Comparison of ENCODE assay signal across 21 cellular contexts in the genomic region with DNA sequence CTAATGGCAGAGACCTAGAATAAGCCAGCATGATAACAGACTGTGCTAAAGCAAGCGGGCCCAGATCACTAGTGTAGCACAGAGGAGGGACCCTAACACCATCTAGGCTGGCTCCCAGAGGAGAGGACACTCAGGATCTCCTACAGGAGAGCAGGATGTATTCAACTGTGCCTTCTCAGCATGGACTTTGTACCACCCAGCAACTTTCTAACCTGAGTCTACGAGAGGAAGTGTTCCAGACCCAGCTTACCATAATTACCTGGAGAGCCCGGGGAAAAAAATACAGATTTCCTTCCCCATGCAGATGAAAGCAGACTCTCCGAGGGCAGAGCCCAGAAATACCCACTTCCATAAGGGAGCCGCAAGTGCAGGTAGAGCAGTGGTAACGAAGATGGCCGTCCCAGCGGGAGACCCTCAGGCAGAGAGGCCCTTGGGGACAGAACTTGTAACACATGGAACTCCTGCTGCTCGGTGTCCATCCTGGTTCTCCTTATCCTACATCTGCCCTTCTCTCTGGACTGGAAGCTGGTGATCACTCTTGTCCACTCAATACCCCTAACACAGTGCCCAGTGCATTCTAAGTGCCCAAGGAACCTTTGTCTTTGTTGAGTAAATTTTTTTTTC. TPM values are rescaled to one million over a fixed set of nuclear protein-coding genes. Genes with fewer than 3 reads are reported as not detected.
DNase-seq lines count a peak whose midpoint lies in the region; ATAC-seq and TF ChIP-seq lines count a peak whose summit lies in the region.
"Had no signal": no experiment of that assay in that cellular context is flagged by ENCODE, and none has a peak within 500 bp of the region (broad histone marks: within the 10 kb centered on the region; RNA-seq: fewer than 3 reads in every experiment).

No MANE protein-coding gene starts in this region.

- H3K4me2 ChIP-seq in mesenchymal stem cell (ENCODE audit: low read length, poor library complexity, severe bottlenecking) (no peak overlapping the region), trophoblast cell (ENCODE audit: low read length) (no peak overlapping the region)

- H3K23ac ChIP-seq in mesenchymal stem cell (ENCODE audit: low read length in 2 of 2) (no peak overlapping the region), trophoblast cell (ENCODE audit: low read length) (no peak overlapping the region)

- H3K9ac ChIP-seq in NT2/D1 (ENCODE audit: insufficient read length, low read depth) = peak overlapping the region; percentile 32
- no peak overlapping the region for H3K9ac ChIP-seq in mesenchymal stem cell (ENCODE audit: low read length)
- H3K9ac ChIP-seq in trophoblast cell (ENCODE audit: low read length) = no peak overlapping the region
- no peak overlapping the region for H3K9ac ChIP-seq in colonic mucosa (ENCODE audit: low read depth in 2 of 2, low read length in 2 of 2)

- H4K8ac ChIP-seq in mesenchymal stem cell (ENCODE audit: low read length) = no peak overlapping the region
- no peak overlapping the region for H4K8ac ChIP-seq in trophoblast cell (ENCODE audit: low read depth, low read length)

- H3K14ac ChIP-seq in mesenchymal stem cell (ENCODE audit: low read length in 2 of 2) (no peak overlapping the region), trophoblast cell (ENCODE audit: low read length) (peak overlapping the region; percentile 1)

- peaks cover 7% of the 10 kb centered on the region for H3K27me3 Mint-ChIP-seq in activated naive CD8-positive, alpha-beta T cell treated with anti-CD3 and anti-CD28 coated beads, Interleukin-2, amount 50 U/mL, for 24 hours

- H2BK5ac ChIP-seq in mesenchymal stem cell (ENCODE audit: low read depth, low read length, poor library complexity, severe bottlenecking) (no peak overlapping the region), trophoblast cell (ENCODE audit: low read depth, low read length, poor library complexity) (peak overlapping the region; percentile 45)

- no peak for TF ChIP-seq EP300 in esophagus muscularis mucosa (IDR thresholded peaks at IDR 0.05)

- H3K79me2 ChIP-seq in trophoblast cell (ENCODE audit: control insufficient read depth, insufficient read depth, low read length, poor library complexity) = no peaks in the 10 kb centered on the region

- intact Hi-C loops in esophagus muscularis mucosa (cut with DNase I) = loop anchor here (5.0 kb wide), 1 partner anchor 138 kb away; a partner anchor contains a TSS
- intact Hi-C loops in colonic mucosa (cut with DNase I) = no loop called here

- no peak overlapping the region for H3K27ac Mint-ChIP-seq in activated naive CD8-positive, alpha-beta T cell treated with anti-CD3 and anti-CD28 coated beads, Interleukin-2, amount 50 U/mL, for 24 hours
- H3K27ac Mint-ChIP-seq: CD4-positive, alpha-beta memory T cell had no signal

- H2AK5ac ChIP-seq in mesenchymal stem cell (ENCODE audit: low read length, severe bottlenecking) (no peak overlapping the region), trophoblast cell (ENCODE audit: low read length) (no peak overlapping the region)

- H3K4me1 ChIP-seq in NT2/D1 (ENCODE audit: insufficient read depth, insufficient read length) = peaks cover 4% of the 10 kb centered on the region
- peaks cover 0 to 7% (median 3%) of the 10 kb centered on the region in 4 donors for H3K4me1 ChIP-seq in esophagus muscularis mucosa
- H3K4me1 ChIP-seq in mesenchymal stem cell (ENCODE audit: control insufficient read depth, insufficient read depth, low read depth, low read length) = no peaks in the 10 kb centered on the region
- H3K4me1 ChIP-seq in trophoblast cell (ENCODE audit: control insufficient read depth in 1 of 2, insufficient read depth in 2 of 2, low read length in 2 of 2) = peaks cover 12 to 18% of the 10 kb centered on the region in 2 experiments
- H3K4me1 ChIP-seq in colonic mucosa = no peaks in the 10 kb centered on the region

- H2BK15ac ChIP-seq in mesenchymal stem cell (ENCODE audit: low read depth, poor library complexity, severe bottlenecking) = peak overlapping the region; percentile 20

- H4K12ac ChIP-seq in trophoblast cell (ENCODE audit: low read depth, low read length) = no peak overlapping the region

- no peak overlapping the region for H3K4me3 Mint-ChIP-seq in activated naive CD8-positive, alpha-beta T cell treated with anti-CD3 and anti-CD28 coated beads, Interleukin-2, amount 50 U/mL, for 24 hours
- H3K4me3 Mint-ChIP-seq: CD4-positive, alpha-beta memory T cell had no signal

- no peaks in the 10 kb centered on the region for H3K4me1 Mint-ChIP-seq in activated naive CD8-positive, alpha-beta T cell treated with anti-CD3 and anti-CD28 coated beads, Interleukin-2, amount 50 U/mL, for 24 hours

- TF ChIP-seq POLR2A in esophagus muscularis mucosa (IDR thresholded peaks at IDR 0.05; ENCODE audit: low read depth) = no peak

- H2AFZ ChIP-seq in mesenchymal stem cell (ENCODE audit: low read depth, low read length) (no peak overlapping the region), trophoblast cell (ENCODE audit: insufficient read depth, low read length, poor library complexity) (peak overlapping the region; percentile 60)

- H3K36me3 ChIP-seq in NT2/D1 (ENCODE audit: insufficient read depth, insufficient read length, low read length) (no peaks in the 10 kb centered on the region), esophagus muscularis mucosa (no peaks in the 10 kb centered on the region), mesenchymal stem cell (ENCODE audit: control insufficient read depth in 1 of 2, insufficient read depth in 2 of 2, low read depth in 1 of 2, low read length in 2 of 2) (no peaks in the 10 kb centered on the region), trophoblast cell (ENCODE audit: control insufficient read depth in 1 of 2, insufficient read depth in 2 of 2, low read length in 2 of 2) (no peaks in the 10 kb centered on the region), colonic mucosa (no peaks in the 10 kb centered on the region)

- H3K9me3 ChIP-seq in NT2/D1 (ENCODE audit: insufficient read depth, low read length) = no peaks in the 10 kb centered on the region
- no peaks in the 10 kb centered on the region for H3K9me3 ChIP-seq in esophagus muscularis mucosa
- H3K9me3 ChIP-seq in mesenchymal stem cell (ENCODE audit: control insufficient read depth, low read length) = no peaks in the 10 kb centered on the region
- no peaks in the 10 kb centered on the region for H3K9me3 ChIP-seq in trophoblast cell (ENCODE audit: insufficient read depth, low read depth, low read length)
- H3K9me3 ChIP-seq in colonic mucosa = no peaks in the 10 kb centered on the region

- H3K27me3 ChIP-seq in NT2/D1 (ENCODE audit: insufficient read depth, insufficient read length) = no peaks in the 10 kb centered on the region
- peaks cover 0 to 7% (median 0%) of the 10 kb centered on the region in 4 donors for H3K27me3 ChIP-seq in esophagus muscularis mucosa
- H3K27me3 ChIP-seq in mesenchymal stem cell (ENCODE audit: control insufficient read depth in 1 of 2, insufficient read depth in 1 of 2, low read length in 2 of 2) = peaks cover 9 to 41% of the 10 kb centered on the region in 2 experiments
- no peaks in the 10 kb centered on the region for H3K27me3 ChIP-seq in trophoblast cell (ENCODE audit: insufficient read depth, low read length)
- H3K27me3 ChIP-seq in colonic mucosa = no peaks in the 10 kb centered on the region

- TF ChIP-seq CTCF in esophagus muscularis mucosa (IDR thresholded peaks at IDR 0.05) (no peak), colonic mucosa (IDR thresholded peaks at IDR 0.05) (no peak)

- H3K4ac ChIP-seq in mesenchymal stem cell (ENCODE audit: low read depth in 1 of 2, low read length in 2 of 2) (no peak overlapping the region), trophoblast cell (ENCODE audit: low read depth, low read length) (no peak overlapping the region)

- no peak overlapping the region for H3K18ac ChIP-seq in mesenchymal stem cell (ENCODE audit: low read depth in 1 of 2, low read length in 2 of 2)
- no peak overlapping the region for H3K18ac ChIP-seq in trophoblast cell (ENCODE audit: low read length)

- H3K27ac ChIP-seq in esophagus muscularis mucosa (replicated peaks in 1 of 4) (no peak overlapping the region), mesenchymal stem cell (ENCODE audit: low read length, poor library complexity, severe bottlenecking) (no peak overlapping the region), trophoblast cell (ENCODE audit: low read depth, low read length) (no peak overlapping the region), colonic mucosa (no peak overlapping the region)

- H3K36me3 Mint-ChIP-seq in activated naive CD8-positive, alpha-beta T cell treated with anti-CD3 and anti-CD28 coated beads, Interleukin-2, amount 50 U/mL, for 24 hours (ENCODE audit: low read depth) = no peaks in the 10 kb centered on the region
- H3K36me3 Mint-ChIP-seq: CD4-positive, alpha-beta memory T cell had no signal

- H3K4me3 ChIP-seq in NT2/D1 (ENCODE audit: insufficient read length, low read depth) (no peak overlapping the region), esophagus muscularis mucosa (no peak overlapping the region), mesenchymal stem cell (ENCODE audit: insufficient read depth in 1 of 2, low read depth in 1 of 2, low read length in 2 of 2) (no peak overlapping the region), trophoblast cell (ENCODE audit: low read depth, low read length) (no peak overlapping the region), colonic mucosa (no peak overlapping the region)

- H3K79me1 ChIP-seq in mesenchymal stem cell (replicated peaks; ENCODE audit: low read length, poor library complexity, severe bottlenecking) = no peaks in the 10 kb centered on the region
- H3K79me1 ChIP-seq in trophoblast cell (ENCODE audit: low read length) = peaks cover 4% of the 10 kb centered on the region

- no peak overlapping the region for H2BK120ac ChIP-seq in mesenchymal stem cell (ENCODE audit: low read depth, low read length)
- no peak overlapping the region for H2BK120ac ChIP-seq in trophoblast cell (ENCODE audit: insufficient read depth, low read length, poor library complexity)

- DNase-seq in NT2/D1 (ENCODE audit: low read depth, low spot score) = no peak
- peak; percentile 83 for DNase-seq in esophagus muscularis mucosa (ENCODE audit: extremely low spot score)
- DNase-seq in mesenchymal stem cell = no peak
- DNase-seq in trophoblast cell = no peak
- no peak for DNase-seq in colonic mucosa
- no peak for DNase-seq in activated naive CD8-positive, alpha-beta T cell treated with anti-CD3 and anti-CD28 coated beads, Interleukin-2, amount 50 U/mL, for 24 hours
- DNase-seq: C1 segment of cervical spinal cord; Calu3; CD4-positive, alpha-beta memory T cell; DMS53; DMS79 treated with DMSO at 0.1 percent for 48 hours; GF-D8; GOT3 had no signal

- no peaks in the 10 kb centered on the region for H3K9me3 Mint-ChIP-seq in activated naive CD8-positive, alpha-beta T cell treated with anti-CD3 and anti-CD28 coated beads, Interleukin-2, amount 50 U/mL, for 24 hours
- H3K9me3 Mint-ChIP-seq: CD4-positive, alpha-beta memory T cell had no signal

- H2BK12ac ChIP-seq in mesenchymal stem cell (ENCODE audit: low read length in 2 of 2) (no peak overlapping the region), trophoblast cell (ENCODE audit: low read length) (peak overlapping the region; percentile 79)

- H4K91ac ChIP-seq in mesenchymal stem cell (ENCODE audit: low read length) = no peak overlapping the region
- peak overlapping the region; percentile 39 for H4K91ac ChIP-seq in trophoblast cell (ENCODE audit: low read depth, low read length)

- 86% methylated on average over 9 of the region's 9 CpGs for WGBS in esophagus muscularis mucosa
- 85% methylated on average over 9 of the region's 9 CpGs for WGBS in mesenchymal stem cell
- WGBS in trophoblast cell (ENCODE audit: extremely low coverage, insufficient coverage, insufficient read length) = no CpG with 5 or more reads among the region's 9 CpGs

- ATAC-seq in GM18520 (IDR thresholded peaks at IDR 0.05; ENCODE audit: unreplicated experiment) (no peak), HG03457 (IDR thresholded peaks at IDR 0.05; ENCODE audit: unreplicated experiment) (no peak)
- ATAC-seq in activated naive CD8-positive, alpha-beta T cell treated with anti-CD3 and anti-CD28 coated beads, Interleukin-2, amount 50 U/mL, for 24 hours = no peak
- ATAC-seq: HCT116 had no signal

RNA-seq across cellular contexts. Expression of a gene that starts 20.2 kb away (rescaled TPM):
- total RNA-seq in esophagus muscularis mucosa (under 1 TPM in 2 of 4 donors, not detected in 2; 0.06 to 0.17 TPM), colonic mucosa (under 1 TPM in 1 of 2 donors, not detected in 1; 0.16 TPM)
- polyA plus RNA-seq in mesenchymal stem cell (2013, experiment 1 of 2) = not detected
- not detected for polyA plus RNA-seq in mesenchymal stem cell (2013, experiment 2 of 2)
- polyA plus RNA-seq in trophoblast cell (2013) = 0.47 and 0.89 TPM in 2 replicates
- total RNA-seq: A172; Calu3; CD4-positive, alpha-beta memory T cell; G401 had no signal
- polyA plus RNA-seq: BJ; CD4-positive, alpha-beta memory T cell had no signal

RNA-seq across cellular contexts. Expression of a gene that starts 21.3 kb away (rescaled TPM):
- under 1 TPM in 3 of 4 donors, not detected in 1; 0.33 to 0.57 (median 0.39) TPM for total RNA-seq in esophagus muscularis mucosa
- polyA plus RNA-seq in mesenchymal stem cell (2013, experiment 1 of 2) = not detected
- not detected for polyA plus RNA-seq in mesenchymal stem cell (2013, experiment 2 of 2)
- not detected in 2 replicates for polyA plus RNA-seq in trophoblast cell (2013)
- not detected for total RNA-seq in colonic mucosa
- total RNA-seq: A172; A673; Calu3; CD4-positive, alpha-beta memory T cell; Daoy; G401 had no signal
- polyA plus RNA-seq: BJ; CD4-positive, alpha-beta memory T cell had no signal

RNA-seq across cellular contexts. Expression of a gene that starts 21.5 kb away (rescaled TPM):
- total RNA-seq in esophagus muscularis mucosa (10 to 100 TPM in 1 of 4 donors, 1 to 10 TPM in 3; 7.1 to 20.2 (median 8.5) TPM), colonic mucosa (1 to 10 TPM; 6.8 to 8.4 TPM)
- polyA plus RNA-seq in mesenchymal stem cell (2013, experiment 1 of 2) = 17.2 TPM
- polyA plus RNA-seq in mesenchymal stem cell (2013, experiment 2 of 2) = 17.5 TPM
- 22.2 and 24.9 TPM in 2 replicates for polyA plus RNA-seq in trophoblast cell (2013)

RNA-seq across cellular contexts. Expression of a gene that starts 37.0 kb away (rescaled TPM):
- 1 to 10 TPM; 2.8 to 6.9 (median 4.7) TPM for total RNA-seq in esophagus muscularis mucosa
- 3.3 TPM for polyA plus RNA-seq in mesenchymal stem cell (2013, experiment 1 of 2)
- polyA plus RNA-seq in mesenchymal stem cell (2013, experiment 2 of 2) = 2.9 TPM
- 3.7 TPM in 2 replicates for polyA plus RNA-seq in trophoblast cell (2013)
- 1 to 10 TPM; 5.6 to 8.2 TPM for total RNA-seq in colonic mucosa
